In genomic region chr13:32212420-32212819, GRCh38 we compare ENCODE assay signal across 16 cellular contexts.
A peak's percentile ranks its signal among the peaks of the same experiment; 100 is the strongest.
DNase-seq lines count a peak whose midpoint lies in the region; ATAC-seq and TF ChIP-seq lines count a peak whose summit lies in the region.
"Had no signal": no experiment of that assay in that cellular context is flagged by ENCODE, and none has a peak within 500 bp of the region (broad histone marks: within the 10 kb centered on the region; RNA-seq: fewer than 3 reads in every experiment).

No MANE protein-coding gene starts in this region.

- H3K4me3 Mint-ChIP-seq in HFFc6 = peak overlapping the region; percentile 72
- H3K4me3 Mint-ChIP-seq in chondrocyte (ENCODE audit: unreplicated experiment) = peak overlapping the region; percentile 5
- H3K4me3 Mint-ChIP-seq: effector memory CD8-positive, alpha-beta T cell had no signal

- no peak for ATAC-seq in GM19455 (IDR thresholded peaks at IDR 0.05; ENCODE audit: unreplicated experiment)
- ATAC-seq: effector memory CD8-positive, alpha-beta T cell had no signal

- H3K36me3 ChIP-seq in mesodermal cell (ENCODE audit: control insufficient read depth, insufficient read depth, low read length) = no peaks in the 10 kb centered on the region
- H3K36me3 ChIP-seq in esophagus muscularis mucosa = peaks cover 0 to 73% (median 22%) of the 10 kb centered on the region in 4 donors

- H3K4me3 ChIP-seq in AG04449 (ENCODE audit: low read depth, low read length) = no peak overlapping the region
- H3K4me3 ChIP-seq in mesodermal cell (ENCODE audit: extremely low read depth, insufficient read depth, low read length, poor library complexity, severe bottlenecking) = no peak overlapping the region
- no peak overlapping the region for H3K4me3 ChIP-seq in esophagus muscularis mucosa
- H3K4me3 ChIP-seq: thyroid gland had no signal

- intact Hi-C loops in esophagus muscularis mucosa (cut with DNase I) = no loop called here

- H3K9me3 Mint-ChIP-seq in HFFc6 (no peaks in the 10 kb centered on the region), chondrocyte (ENCODE audit: low read depth) (no peaks in the 10 kb centered on the region)
- H3K9me3 Mint-ChIP-seq: effector memory CD8-positive, alpha-beta T cell had no signal

- H3K27me3 Mint-ChIP-seq in HFFc6 (ENCODE audit: insufficient read depth) = no peaks in the 10 kb centered on the region; the same call in 1 of the 2 replicates
- no peaks in the 10 kb centered on the region for H3K27me3 Mint-ChIP-seq in chondrocyte (ENCODE audit: low read depth)
- H3K27me3 Mint-ChIP-seq: effector memory CD8-positive, alpha-beta T cell had no signal

- TF ChIP-seq CTCF in AG04449 (IDR thresholded peaks at IDR 0.05; ENCODE audit: insufficient read depth, low read length, missing control alignments) (no peak), HFFc6 (IDR thresholded peaks at IDR 0.05) (no peak), chondrocyte (IDR thresholded peaks at IDR 0.05) (no peak), esophagus muscularis mucosa (IDR thresholded peaks at IDR 0.05) (no peak)

- H3K27ac Mint-ChIP-seq in HFFc6 (peak overlapping the region; percentile 92), chondrocyte (ENCODE audit: unreplicated experiment) (peak overlapping the region; percentile 92)
- H3K27ac Mint-ChIP-seq: effector memory CD8-positive, alpha-beta T cell had no signal

- TF ChIP-seq EP300 in esophagus muscularis mucosa (IDR thresholded peaks at IDR 0.05) = no peak

- H3K4me1 ChIP-seq in mesodermal cell (ENCODE audit: control insufficient read depth, insufficient read depth, low read length, poor library complexity, severe bottlenecking) (peaks cover 21% of the 10 kb centered on the region), esophagus muscularis mucosa (peaks cover 0 to 16% (median 9%) of the 10 kb centered on the region in 4 donors)
- H3K4me1 ChIP-seq: thyroid gland had no signal

- WGBS in mesodermal cell (ENCODE audit: insufficient coverage in 2 of 2), 2 experiments = 88 to 100% methylated on average over 1 of the region's 3 CpGs
- 70% methylated on average over 3 of the region's 3 CpGs for WGBS in esophagus muscularis mucosa

- no peaks in the 10 kb centered on the region for H3K27me3 ChIP-seq in esophagus muscularis mucosa
- H3K27me3 ChIP-seq: thyroid gland had no signal

- H3K36me3 Mint-ChIP-seq in HFFc6 (ENCODE audit: low read depth) (peaks cover 19% of the 10 kb centered on the region), chondrocyte (ENCODE audit: low read depth) (peaks cover 29% of the 10 kb centered on the region)

- CTCF ChIA-PET in AG04449 (lab: Yijun Ruan, JAX) = interaction anchor here (3.6 kb wide), 1 partner anchor 34 kb away, joined by 12 read pairs; no protein-coding TSS in a partner anchor

- no peaks in the 10 kb centered on the region for H3K9me3 ChIP-seq in mesodermal cell (ENCODE audit: control insufficient read depth, low read length)
- H3K9me3 ChIP-seq in esophagus muscularis mucosa = no peaks in the 10 kb centered on the region
- H3K9me3 ChIP-seq: thyroid gland had no signal

- H3K4me1 Mint-ChIP-seq in HFFc6 (ENCODE audit: low read depth) = peaks cover 55% of the 10 kb centered on the region
- H3K4me1 Mint-ChIP-seq in chondrocyte (ENCODE audit: low read depth) = peaks cover 45% of the 10 kb centered on the region

- no peak for TF ChIP-seq POLR2A in esophagus muscularis mucosa (IDR thresholded peaks at IDR 0.05; ENCODE audit: low read depth)

- POLR2A ChIA-PET in AG04449 (lab: Yijun Ruan, JAX) = interaction anchor here (1.4 kb wide), 1 partner anchor 13 kb away, joined by 13 read pairs; no protein-coding TSS in a partner anchor

- H3K27ac ChIP-seq in mesodermal cell (ENCODE audit: low read depth, low read length, severe bottlenecking) (peak overlapping the region; percentile 93), esophagus muscularis mucosa (replicated peaks in 1 of 4) (peak overlapping the region in 1 of 4 donors; percentile 29)
- H3K27ac ChIP-seq: thyroid gland, VCaP had no signal

- DNase-seq in AG04449 (ENCODE audit: low read depth, low spot score) (peak; percentile 54), HFFc6 (peak; percentile 69), chondrocyte (ENCODE audit: low spot score) (no peak), foreskin melanocyte (no peak), KG1 (lab: John Stamatoyannopoulos, UW) (no peak), esophagus muscularis mucosa (ENCODE audit: extremely low spot score) (no peak)
- DNase-seq: ACHN; DMS79; effector memory CD8-positive, alpha-beta T cell; KBM-7; NCI-H1694; nucleus accumbens; thyroid gland had no signal

Comparison
In these comparisons a context has a peak if more than half of its experiments do, and no peak if none do; other contexts are left out.
1. DNase-seq: peak in AG04449 (single experiment) and HFFc6 (single experiment); none in chondrocyte (single experiment), foreskin melanocyte (single experiment), KG1 (single experiment) and esophagus muscularis mucosa (single experiment).